Comparison of ENCODE assay signal across 9 cellular contexts in the genomic region with DNA sequence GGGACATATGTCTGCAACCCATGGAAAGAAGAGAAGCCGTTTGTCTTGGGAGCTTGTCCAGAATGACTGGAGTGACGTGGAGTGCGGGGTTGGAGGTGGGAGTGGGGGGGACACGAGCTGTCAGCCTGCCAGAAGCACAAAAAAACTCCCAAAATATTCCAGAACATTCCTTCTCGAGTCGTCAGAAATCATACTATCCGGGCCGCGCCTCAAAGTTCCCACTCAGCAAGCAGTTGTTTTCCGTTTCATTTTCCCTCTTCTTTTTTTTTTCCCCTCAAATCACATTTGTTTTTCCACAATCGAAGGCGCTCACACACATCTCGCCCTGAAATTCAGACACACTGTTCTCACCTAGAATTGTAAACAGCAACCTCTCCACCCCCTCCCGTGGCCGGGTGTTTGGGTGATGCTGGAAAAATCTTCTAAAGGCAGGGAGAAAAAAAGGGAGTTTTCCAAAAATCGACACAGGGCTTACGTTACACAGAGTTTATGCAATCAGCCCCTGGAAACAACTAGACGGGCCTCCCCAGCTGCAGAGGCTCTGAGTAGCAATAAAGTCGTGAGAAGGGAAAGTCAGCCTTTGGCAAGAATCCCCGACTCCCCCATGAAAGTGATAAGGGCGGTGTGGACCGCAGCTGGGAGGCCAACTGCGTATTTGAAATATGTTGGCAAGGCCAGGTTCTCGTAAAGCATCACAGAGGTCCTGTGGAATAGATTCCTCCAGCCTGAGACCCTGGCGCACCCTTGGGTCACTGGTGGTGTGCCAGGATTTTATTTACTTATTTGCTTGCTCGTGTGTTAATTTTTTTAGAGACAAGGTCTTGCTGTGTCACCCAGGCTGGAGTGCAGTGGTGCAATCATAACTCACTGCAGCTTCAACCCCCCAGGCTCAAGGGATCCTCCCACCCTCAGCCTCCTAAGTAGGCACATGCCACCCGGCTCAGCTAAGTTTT. TPM values are rescaled to one million over a fixed set of nuclear protein-coding genes. Genes with fewer than 3 reads are reported as not detected.
A peak's percentile ranks its signal among the peaks of the same experiment; 100 is the strongest.
DNase-seq lines count a peak whose midpoint lies in the region; ATAC-seq and TF ChIP-seq lines count a peak whose summit lies in the region.
"Had no signal": no experiment of that assay in that cellular context is flagged by ENCODE, and none has a peak within 500 bp of the region (broad histone marks: within the 10 kb centered on the region; RNA-seq: fewer than 3 reads in every experiment).

No MANE protein-coding gene starts in this region.

- TF ChIP-seq CTCF in foreskin fibroblast (IDR thresholded peaks at IDR 0.05; ENCODE audit: low read depth, low read length) (no peak), WTC11 (IDR thresholded peaks at IDR 0.05) (no peak)

- H3K9ac ChIP-seq in SK-N-MC (ENCODE audit: insufficient read length), result peak overlapping the region; percentile 16

- POLR2A ChIA-PET in WTC11 (lab: Charles Lee), result no interaction called here

- no peaks in the 10 kb centered on the region for H3K9me3 ChIP-seq in SK-N-MC (ENCODE audit: low read depth, low read length)

- no peaks in the 10 kb centered on the region for H3K4me1 Mint-ChIP-seq in WTC11
- H3K4me1 Mint-ChIP-seq: activated B cell treated with CpG ODN at 0.5 μM for 24 hours had no signal

- peak; percentile 94 for ATAC-seq in sciatic nerve
- ATAC-seq in GM21390 (IDR thresholded peaks at IDR 0.05; ENCODE audit: unreplicated experiment), result no peak
- no peak for ATAC-seq in WTC11

- intact Hi-C loops in sciatic nerve (cut with DNase I), result no loop called here

- peak overlapping the region; percentile 5; the same call in 1 of the 2 replicates for H3K27ac ChIP-seq in SK-N-MC

- H3K4me3 Mint-ChIP-seq in WTC11, result no peak overlapping the region
- H3K4me3 Mint-ChIP-seq: activated B cell treated with CpG ODN at 0.5 μM for 24 hours had no signal

- peak; percentile 88 for DNase-seq in GM04504 (ENCODE audit: low read depth)
- no peak for DNase-seq in SK-N-MC (ENCODE audit: low read depth, low spot score)
- peak; percentile 88 to 95 for DNase-seq in foreskin fibroblast
- DNase-seq in sciatic nerve (ENCODE audit: low spot score), result peak; percentile 81
- DNase-seq in WTC11 (ENCODE audit: low spot score), result no peak
- no peak for DNase-seq in stimulated activated CD4-positive, alpha-beta T cell treated with anti-CD3 and anti-CD28 coated beads, Interleukin-1b, Interleukin-23, amount 100 ng/mL, for 48 hours
- DNase-seq in NCI-H2081 (lab: John Stamatoyannopoulos, UW), result no peak
- DNase-seq: activated B cell treated with CpG ODN at 0.5 μM for 24 hours had no signal

- H3K36me3 ChIP-seq in SK-N-MC (ENCODE audit: insufficient read depth, low read length), result no peaks in the 10 kb centered on the region

- CTCF ChIA-PET in WTC11 (lab: Charles Lee), result interaction anchor here (0.8 to 1.5 kb wide), 3 partner anchors 45 to 107 kb away, joined by 3 to 4 read pairs (median 3); no protein-coding TSS in a partner anchor

- H3K9me3 Mint-ChIP-seq in WTC11, result peaks cover 3% of the 10 kb centered on the region; the same call in 1 of the 2 replicates
- H3K9me3 Mint-ChIP-seq: activated B cell treated with CpG ODN at 0.5 μM for 24 hours had no signal

- H3K27ac Mint-ChIP-seq in WTC11, result no peak overlapping the region
- H3K27ac Mint-ChIP-seq: activated B cell treated with CpG ODN at 0.5 μM for 24 hours had no signal

- H3K36me3 Mint-ChIP-seq in WTC11, result no peaks in the 10 kb centered on the region

- H3K27me3 Mint-ChIP-seq in WTC11 (ENCODE audit: low read depth), result no peaks in the 10 kb centered on the region
- H3K27me3 Mint-ChIP-seq: activated B cell treated with CpG ODN at 0.5 μM for 24 hours had no signal

- H3K4me3 ChIP-seq in SK-N-MC (no peak overlapping the region; the same call in 1 of the 2 replicates), foreskin fibroblast (ENCODE audit: low read depth in 1 of 2, low read length in 2 of 2) (peak overlapping the region; percentile 29 to 59)

TF ChIP-seq in WTC11, 78 proteins besides CTCF, POLR2A, EP300 and RAD21:
- TF ChIP-seq, protein P1, sequence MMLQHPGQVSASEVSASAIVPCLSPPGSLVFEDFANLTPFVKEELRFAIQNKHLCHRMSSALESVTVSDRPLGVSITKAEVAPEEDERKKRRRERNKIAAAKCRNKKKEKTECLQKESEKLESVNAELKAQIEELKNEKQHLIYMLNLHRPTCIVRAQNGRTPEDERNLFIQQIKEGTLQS (CRISPR knock-in tag; conservative IDR thresholded peaks at IDR 0.05), result no peak
- TF ChIP-seq IRF2 (CRISPR knock-in tag; IDR thresholded peaks at IDR 0.05; ENCODE audit: borderline replicate concordance, low read depth), result no peak
- TF ChIP-seq, protein P2, sequence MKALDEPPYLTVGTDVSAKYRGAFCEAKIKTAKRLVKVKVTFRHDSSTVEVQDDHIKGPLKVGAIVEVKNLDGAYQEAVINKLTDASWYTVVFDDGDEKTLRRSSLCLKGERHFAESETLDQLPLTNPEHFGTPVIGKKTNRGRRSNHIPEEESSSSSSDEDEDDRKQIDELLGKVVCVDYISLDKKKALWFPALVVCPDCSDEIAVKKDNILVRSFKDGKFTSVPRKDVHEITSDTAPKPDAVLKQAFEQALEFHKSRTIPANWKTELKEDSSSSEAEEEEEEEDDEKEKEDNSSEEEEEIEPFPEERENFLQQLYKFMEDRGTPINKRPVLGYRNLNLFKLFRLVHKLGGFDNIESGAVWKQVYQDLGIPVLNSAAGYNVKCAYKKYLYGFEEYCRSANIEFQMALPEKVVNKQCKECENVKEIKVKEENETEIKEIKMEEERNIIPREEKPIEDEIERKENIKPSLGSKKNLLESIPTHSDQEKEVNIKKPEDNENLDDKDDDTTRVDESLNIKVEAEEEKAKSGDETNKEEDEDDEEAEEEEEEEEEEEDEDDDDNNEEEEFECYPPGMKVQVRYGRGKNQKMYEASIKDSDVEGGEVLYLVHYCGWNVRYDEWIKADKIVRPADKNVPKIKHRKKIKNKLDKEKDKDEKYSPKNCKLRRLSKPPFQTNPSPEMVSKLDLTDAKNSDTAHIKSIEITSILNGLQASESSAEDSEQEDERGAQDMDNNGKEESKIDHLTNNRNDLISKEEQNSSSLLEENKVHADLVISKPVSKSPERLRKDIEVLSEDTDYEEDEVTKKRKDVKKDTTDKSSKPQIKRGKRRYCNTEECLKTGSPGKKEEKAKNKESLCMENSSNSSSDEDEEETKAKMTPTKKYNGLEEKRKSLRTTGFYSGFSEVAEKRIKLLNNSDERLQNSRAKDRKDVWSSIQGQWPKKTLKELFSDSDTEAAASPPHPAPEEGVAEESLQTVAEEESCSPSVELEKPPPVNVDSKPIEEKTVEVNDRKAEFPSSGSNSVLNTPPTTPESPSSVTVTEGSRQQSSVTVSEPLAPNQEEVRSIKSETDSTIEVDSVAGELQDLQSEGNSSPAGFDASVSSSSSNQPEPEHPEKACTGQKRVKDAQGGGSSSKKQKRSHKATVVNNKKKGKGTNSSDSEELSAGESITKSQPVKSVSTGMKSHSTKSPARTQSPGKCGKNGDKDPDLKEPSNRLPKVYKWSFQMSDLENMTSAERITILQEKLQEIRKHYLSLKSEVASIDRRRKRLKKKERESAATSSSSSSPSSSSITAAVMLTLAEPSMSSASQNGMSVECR (CRISPR knock-in tag; IDR thresholded peaks at IDR 0.05; ENCODE audit: borderline replicate concordance), result no peak
- TF ChIP-seq, protein P3, sequence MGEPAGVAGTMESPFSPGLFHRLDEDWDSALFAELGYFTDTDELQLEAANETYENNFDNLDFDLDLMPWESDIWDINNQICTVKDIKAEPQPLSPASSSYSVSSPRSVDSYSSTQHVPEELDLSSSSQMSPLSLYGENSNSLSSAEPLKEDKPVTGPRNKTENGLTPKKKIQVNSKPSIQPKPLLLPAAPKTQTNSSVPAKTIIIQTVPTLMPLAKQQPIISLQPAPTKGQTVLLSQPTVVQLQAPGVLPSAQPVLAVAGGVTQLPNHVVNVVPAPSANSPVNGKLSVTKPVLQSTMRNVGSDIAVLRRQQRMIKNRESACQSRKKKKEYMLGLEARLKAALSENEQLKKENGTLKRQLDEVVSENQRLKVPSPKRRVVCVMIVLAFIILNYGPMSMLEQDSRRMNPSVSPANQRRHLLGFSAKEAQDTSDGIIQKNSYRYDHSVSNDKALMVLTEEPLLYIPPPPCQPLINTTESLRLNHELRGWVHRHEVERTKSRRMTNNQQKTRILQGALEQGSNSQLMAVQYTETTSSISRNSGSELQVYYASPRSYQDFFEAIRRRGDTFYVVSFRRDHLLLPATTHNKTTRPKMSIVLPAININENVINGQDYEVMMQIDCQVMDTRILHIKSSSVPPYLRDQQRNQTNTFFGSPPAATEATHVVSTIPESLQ (CRISPR knock-in tag; IDR thresholded peaks at IDR 0.05), result no peak

RNA-seq across cellular contexts. Expression of a gene that starts 31.2 kb away (rescaled TPM):
- 105 TPM for total RNA-seq in sciatic nerve
- 0.82 to 1.1 TPM (median 1.0 TPM) in 3 replicates for total RNA-seq in WTC11 (2021)

Comparison
In these comparisons a context has a peak if more than half of its experiments do, and no peak if none do; other contexts are left out.
1. DNase-seq: peak in GM04504 (single experiment), foreskin fibroblast (2 of 2) and sciatic nerve (single experiment); none in SK-N-MC (single experiment), WTC11 (single experiment), stimulated activated CD4-positive, alpha-beta T cell treated with anti-CD3 and anti-CD28 coated beads, Interleukin-1b, Interleukin-23, amount 100 ng/mL, for 48 hours (single experiment) and NCI-H2081 (0 of 2).
2. RNA of a gene that starts 31.2 kb away (total RNA-seq): 105 TPM in sciatic nerve (single experiment); 0.82 to 1.1 TPM in WTC11; every median in the first group is over 10 times any median in the second.